Comparison of ENCODE assay signal across 12 cellular contexts in genomic region chr6:20454201-20454824, GRCh38. TPM values are rescaled to one million over a fixed set of nuclear protein-coding genes. Genes with fewer than 3 reads are reported as not detected.
DNase-seq lines count a peak whose midpoint lies in the region; ATAC-seq and TF ChIP-seq lines count a peak whose summit lies in the region.
"Had no signal": no experiment of that assay in that cellular context is flagged by ENCODE, and none has a peak within 500 bp of the region (broad histone marks: within the 10 kb centered on the region; RNA-seq: fewer than 3 reads in every experiment).

No MANE protein-coding gene starts in this region.

- H3K4me3 ChIP-seq in RWPE2 (ENCODE audit: severe bottlenecking) = no peak overlapping the region
- no peak overlapping the region for H3K4me3 ChIP-seq in epithelial cell of esophagus (ENCODE audit: low read length)

- no peaks in the 10 kb centered on the region for H3K9me3 Mint-ChIP-seq in CD4-positive, alpha-beta T cell
- H3K9me3 Mint-ChIP-seq: activated naive CD4-positive, alpha-beta T cell treated with anti-CD3 and anti-CD28 coated beads, Interleukin-2, amount 50 U/mL, for 24 hours; HFFc6 had no signal

- no peaks in the 10 kb centered on the region for H3K27me3 ChIP-seq in CD4-positive, alpha-beta T cell (ENCODE audit: control insufficient read depth, insufficient read depth, low read length)
- H3K27me3 ChIP-seq in RWPE2 (ENCODE audit: insufficient read depth, poor library complexity, severe bottlenecking) = no peaks in the 10 kb centered on the region

- no peak overlapping the region for H3K27ac ChIP-seq in CD4-positive, alpha-beta T cell (ENCODE audit: low read depth, low read length)
- H3K27ac ChIP-seq in RWPE2 (ENCODE audit: poor library complexity, severe bottlenecking) = peak overlapping the region; percentile 14
- H3K27ac ChIP-seq: HL-60 had no signal

- peaks cover 6% of the 10 kb centered on the region for H3K36me3 ChIP-seq in RWPE2 (ENCODE audit: low read depth)

- no peak for TF ChIP-seq CTCF in CD4-positive, alpha-beta T cell (IDR thresholded peaks at IDR 0.05)
- no peak for TF ChIP-seq CTCF in RWPE2 (IDR thresholded peaks at IDR 0.05; ENCODE audit: poor library complexity, severe bottlenecking)
- no peak for TF ChIP-seq CTCF in epithelial cell of esophagus (IDR thresholded peaks at IDR 0.05; ENCODE audit: insufficient read depth, low read depth, low read length, missing control alignments)

- ATAC-seq in CD4-positive, alpha-beta T cell (ENCODE audit: poor library complexity) = peak; percentile 62
- no peak for ATAC-seq in RWPE2 (ENCODE audit: low read depth)

- H3K27me3 Mint-ChIP-seq in CD4-positive, alpha-beta T cell = no peaks in the 10 kb centered on the region
- H3K27me3 Mint-ChIP-seq: activated naive CD4-positive, alpha-beta T cell treated with anti-CD3 and anti-CD28 coated beads, Interleukin-2, amount 50 U/mL, for 24 hours had no signal

- no peak overlapping the region for H3K4me3 Mint-ChIP-seq in CD4-positive, alpha-beta T cell
- H3K4me3 Mint-ChIP-seq: activated naive CD4-positive, alpha-beta T cell treated with anti-CD3 and anti-CD28 coated beads, Interleukin-2, amount 50 U/mL, for 24 hours; HFFc6 had no signal

- POLR2A ChIA-PET in CD4-positive, alpha-beta T cell (lab: Charles Lee) = no interaction called here

- peaks cover 20% of the 10 kb centered on the region for H3K4me1 ChIP-seq in RWPE2 (ENCODE audit: insufficient read depth, poor library complexity, severe bottlenecking)

- no peaks in the 10 kb centered on the region for H3K9me3 ChIP-seq in CD4-positive, alpha-beta T cell (ENCODE audit: control insufficient read depth, low read length)
- no peaks in the 10 kb centered on the region for H3K9me3 ChIP-seq in RWPE2 (ENCODE audit: severe bottlenecking)

- H3K36me3 Mint-ChIP-seq in CD4-positive, alpha-beta T cell (ENCODE audit: low read depth) = peaks cover 10% of the 10 kb centered on the region

- peak in 3 of 10 experiments; percentile 8 to 11 (median 11) for DNase-seq in CD4-positive, alpha-beta T cell
- peak; percentile 27 for DNase-seq in COLO829 (ENCODE audit: low spot score)
- no peak for DNase-seq in RWPE2 (ENCODE audit: low spot score)
- DNase-seq in epithelial cell of esophagus (ENCODE audit: low read depth) = peak; percentile 11
- DNase-seq in NCI-H1694 treated with DMSO at 0.1 percent for 48 hours (lab: John Stamatoyannopoulos, UW) = no peak
- DNase-seq in AG08396 (ENCODE audit: low spot score) = no peak
- DNase-seq in NCI-H82 treated with DMSO at 0.1 percent for 48 hours (lab: John Stamatoyannopoulos, UW; ENCODE audit: unreplicated experiment) = no peak
- DNase-seq: HFFc6, NCI-H2081 treated with DMSO at 0.1 percent for 48 hours, SHP77 had no signal

- intact Hi-C loops in CD4-positive, alpha-beta T cell (cut with DNase I, micrococcal nuclease) = loop anchor here in 1 of 2 experiments (2.0 kb wide), 2 partner anchors 50 to 162 kb away; no protein-coding TSS in a partner anchor

- peak overlapping the region; percentile 52 for H3K27ac Mint-ChIP-seq in CD4-positive, alpha-beta T cell

- peaks cover 25% of the 10 kb centered on the region for H3K4me1 Mint-ChIP-seq in CD4-positive, alpha-beta T cell (ENCODE audit: low read depth)

- CTCF ChIA-PET in CD4-positive, alpha-beta T cell (lab: Charles Lee) = interaction anchor here (0.6 kb wide), 1 partner anchor 97 kb away, joined by 3 read pairs; no protein-coding TSS in a partner anchor

RNA-seq across cellular contexts. Expression of gene E2F3, which starts 52.6 kb away (rescaled TPM):
- total RNA-seq in CD4-positive, alpha-beta T cell = 1 to 10 TPM; 2.7 to 2.9 TPM

Comparison
In these comparisons a context has a peak if more than half of its experiments do, and no peak if none do; other contexts are left out.
1. DNase-seq: peak in COLO829 (single experiment) and epithelial cell of esophagus (single experiment); none in RWPE2 (single experiment), NCI-H1694 treated with DMSO at 0.1 percent for 48 hours (single experiment), AG08396 (single experiment) and NCI-H82 treated with DMSO at 0.1 percent for 48 hours (single experiment).